ENCODE assay signal across 10 cellular contexts in the genomic region with DNA sequence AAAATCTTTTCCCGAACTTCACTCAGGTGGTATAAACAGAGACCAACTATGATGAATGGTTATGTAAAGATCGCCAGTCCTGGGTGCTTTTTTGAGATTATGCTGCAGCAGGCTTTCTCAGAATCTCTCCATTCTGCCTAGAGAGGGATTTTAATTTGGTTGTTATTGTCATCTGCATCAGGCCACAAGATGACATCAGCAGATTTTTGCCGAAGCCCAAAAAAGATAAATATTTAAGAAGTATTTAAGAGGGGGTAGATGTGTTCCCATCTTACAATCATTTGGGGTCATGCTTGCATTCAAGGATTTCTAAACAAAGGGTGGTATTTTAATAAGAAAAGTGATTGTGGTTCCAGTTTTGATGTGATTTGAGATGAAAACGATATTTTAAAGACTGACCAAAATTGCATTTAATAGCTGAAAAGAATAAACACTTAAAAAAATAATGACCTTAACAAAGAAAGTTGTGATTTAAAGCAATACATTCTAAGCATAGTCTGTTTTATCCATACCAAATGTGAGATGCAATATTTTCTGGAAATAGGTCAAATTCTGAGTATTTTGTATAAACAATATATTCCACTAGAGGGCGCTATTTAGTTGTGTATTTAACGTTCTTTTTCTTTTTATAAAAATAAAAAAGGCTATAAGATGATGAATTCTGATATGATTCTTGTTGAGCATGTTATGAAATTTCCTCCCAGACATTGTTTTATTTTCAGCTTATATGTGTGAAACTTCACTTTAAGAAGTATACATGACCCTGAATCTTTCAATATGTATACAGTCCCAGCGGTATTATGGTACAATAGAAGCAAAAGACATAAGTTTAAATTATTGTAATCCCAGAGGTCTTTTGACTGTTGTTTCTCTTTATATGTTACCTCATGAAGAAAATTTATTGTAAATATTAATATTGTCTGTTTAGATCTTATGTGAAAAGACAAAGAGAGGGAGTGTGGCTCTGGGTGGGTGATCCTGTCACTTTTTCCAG. TPM values are rescaled to one million over a fixed set of nuclear protein-coding genes. Genes with fewer than 3 reads are reported as not detected.
DNase-seq lines count a peak whose midpoint lies in the region; ATAC-seq, FAIRE-seq and TF ChIP-seq lines count a peak whose summit lies in the region.
"Had no signal": no experiment of that assay in that cellular context is flagged by ENCODE, and none has a peak within 500 bp of the region (broad histone marks: within the 10 kb centered on the region; RNA-seq: fewer than 3 reads in every experiment).

No MANE protein-coding gene starts in this region.

- no peaks in the 10 kb centered on the region for H3K4me1 Mint-ChIP-seq in HFFc6 (ENCODE audit: low read depth)
- H3K4me1 Mint-ChIP-seq: central memory CD8-positive, alpha-beta T cell had no signal

- H3K27me3 ChIP-seq in BE2C (no peaks in the 10 kb centered on the region), transverse colon (no peaks in the 10 kb centered on the region)

- H3K4me1 ChIP-seq in BE2C (no peaks in the 10 kb centered on the region), transverse colon (no peaks in the 10 kb centered on the region)
- H3K4me1 ChIP-seq: HAP-1 had no signal

- no peak overlapping the region for H3K4me3 ChIP-seq in BE2C (ENCODE audit: low read depth, low read length)
- no peak overlapping the region for H3K4me3 ChIP-seq in transverse colon
- H3K4me3 ChIP-seq: HAP-1 had no signal

- in situ Hi-C loops in transverse colon (cut with MboI; ENCODE audit: low pct_ligation_motif_present in 1 of 4, low pct_unique_long_range_greater_than_20kb in 1 of 4, low sequenced_read_pairs in 3 of 4): no loop called here

- peaks cover 5% of the 10 kb centered on the region for H3K27me3 Mint-ChIP-seq in HFFc6 (ENCODE audit: insufficient read depth)

- no peak for TF ChIP-seq EP300 in transverse colon (IDR thresholded peaks at IDR 0.05; ENCODE audit: low read depth)

- peak; percentile 27; the same call in 1 of the 2 replicates for TF ChIP-seq CTCF in BE2C (IDR thresholded peaks at IDR 0.05; ENCODE audit: low read depth, low read length)
- TF ChIP-seq CTCF in HFFc6 (IDR thresholded peaks at IDR 0.05): peak; percentile 95
- TF ChIP-seq CTCF in transverse colon (IDR thresholded peaks at IDR 0.05): peak; percentile 57 to 80 (median 73)

- no peak for ATAC-seq in GM18909 (IDR thresholded peaks at IDR 0.05; ENCODE audit: poor library complexity, unreplicated experiment)

- H3K4me3 Mint-ChIP-seq in HFFc6: no peak overlapping the region
- H3K4me3 Mint-ChIP-seq: central memory CD8-positive, alpha-beta T cell had no signal

- peaks cover 1% of the 10 kb centered on the region; the same call in 1 of the 2 replicates for H3K9me3 ChIP-seq in BE2C
- H3K9me3 ChIP-seq in transverse colon: no peaks in the 10 kb centered on the region
- H3K9me3 ChIP-seq: HAP-1 had no signal

- 41 to 48% methylated on average over 7 of the region's 7 CpGs for WGBS in transverse colon (ENCODE audit: low coverage in 1 of 2), 2 donors

- no peaks in the 10 kb centered on the region for H3K36me3 ChIP-seq in BE2C
- no peaks in the 10 kb centered on the region for H3K36me3 ChIP-seq in transverse colon
- H3K36me3 ChIP-seq: HAP-1 had no signal

- H3K9me3 Mint-ChIP-seq in HFFc6: no peaks in the 10 kb centered on the region
- H3K9me3 Mint-ChIP-seq: central memory CD8-positive, alpha-beta T cell had no signal

- H3K36me3 Mint-ChIP-seq in HFFc6 (ENCODE audit: low read depth): no peaks in the 10 kb centered on the region

- TF ChIP-seq POLR2A in transverse colon (IDR thresholded peaks at IDR 0.05): no peak

- FAIRE-seq in frontal cortex (lab: Jason Lieb, UNC): peak; percentile 90

- H3K27ac ChIP-seq in transverse colon: no peak overlapping the region

- H3K27ac Mint-ChIP-seq in HFFc6: no peak overlapping the region

- intact Hi-C loops in transverse colon (cut with DNase I; ENCODE audit: low total_unique reads): no loop called here

- DNase-seq in BE2C (no peak), HFFc6 (peak; percentile 8), RPMI8226 (peak; percentile 22), frontal cortex (ENCODE audit: low spot score in 2 of 2) (peak; percentile 2 to 10), transverse colon (no peak), NK-92 (lab: John Stamatoyannopoulos, UW; ENCODE audit: unreplicated experiment) (no peak)
- no peak for DNase-seq in stimulated activated naive CD4-positive, alpha-beta T cell treated with Interleukin-2 at 50 U/mL for 16 hours (lab: John Stamatoyannopoulos, UW)

RNA-seq across cellular contexts. Expression of a gene that starts 51.0 kb away (rescaled TPM):
- polyA plus RNA-seq in BE2C (2012; ENCODE audit: insufficient read depth, insufficient read length, low read depth): 25.2 TPM
- 10 to 100 TPM; 23.0 to 24.3 (median 23.8) TPM for total RNA-seq in HFFc6 (2021; fragmentation: NEBNext Ultra II Directional; extraction: Animal tissue kit (Norgen Biotek cat#: 25700))
- 10.2 TPM for total RNA-seq in frontal cortex
- total RNA-seq in transverse colon: 10 to 100 TPM; 18.2 to 88.6 (median 22.7) TPM

Comparison
In these comparisons a context has a peak if more than half of its experiments do, and no peak if none do; other contexts are left out.
1. DNase-seq: peak in HFFc6 (single experiment), RPMI8226 (single experiment) and frontal cortex (2 of 2); none in BE2C (single experiment), transverse colon (single experiment), stimulated activated naive CD4-positive, alpha-beta T cell treated with Interleukin-2 at 50 U/mL for 16 hours (single experiment) and NK-92 (single experiment).
2. CTCF ChIP-seq: peak in every context shown above with its lines; median percentile 95 in HFFc6; 73 in transverse colon; 27 in BE2C.